Comparison of ENCODE assay signal across 21 cellular contexts in genomic region chr14:38175658-38176057, GRCh38. TPM values are rescaled to one million over a fixed set of nuclear protein-coding genes. Genes with fewer than 3 reads are reported as not detected.
DNase-seq lines count a peak whose midpoint lies in the region; ATAC-seq, FAIRE-seq and TF ChIP-seq lines count a peak whose summit lies in the region.
"Had no signal": no experiment of that assay in that cellular context is flagged by ENCODE, and none has a peak within 500 bp of the region (broad histone marks: within the 10 kb centered on the region; RNA-seq: fewer than 3 reads in every experiment).

No MANE protein-coding gene starts in this region.

- BruUV-seq in GM12878 (replicated peaks; lab: Mats Ljungman, UMichigan): no TSS peak

- intact Hi-C loops in GM12878 (cut with micrococcal nuclease; ENCODE audit: unreplicated experiment): loop anchor here (10.0 kb wide), 1 partner anchor 191 kb away; no protein-coding TSS in a partner anchor

- H3K9ac ChIP-seq in Karpas-422 (ENCODE audit: low read length) (no peak overlapping the region), GM12878 (ENCODE audit: control insufficient read depth, insufficient read depth, low read length) (no peak overlapping the region)
- H3K9ac ChIP-seq: GM23248 had no signal

- H3K27me3 ChIP-seq in Karpas-422 (ENCODE audit: low read length): no peaks in the 10 kb centered on the region
- H3K27me3 ChIP-seq in GM12878 (replicated peaks in 1 of 2; ENCODE audit: control insufficient read depth in 2 of 2, insufficient read depth in 2 of 2, low read length in 1 of 2): no peaks in the 10 kb centered on the region

- peak; percentile 52 for ATAC-seq in stimulated activated naive CD8-positive, alpha-beta T cell treated with anti-CD3 and anti-CD28 coated beads, Interleukin-15, amount 100 ng/mL, for 72 hours
- no peak for ATAC-seq in stimulated activated naive CD8-positive, alpha-beta T cell treated with anti-CD3 and anti-CD28 coated beads, Interleukin-15, Interleukin-2, amounts not matched to agents 100 U/mL and 50 U/mL, for 24 hours
- no peak for ATAC-seq in GM12878
- peak; percentile 74 for ATAC-seq in stimulated activated effector memory CD8-positive, alpha-beta T cell treated with anti-CD3 and anti-CD28 coated beads, Interleukin-12 subunit alpha, Interleukin-12 subunit beta, amount 100 ng/mL, for 72 hours
- no peak for ATAC-seq in activated naive CD8-positive, alpha-beta T cell treated with anti-CD3 and anti-CD28 coated beads, Interleukin-2, amount 50 U/mL, for 24 hours
- ATAC-seq: CD8-positive, alpha-beta T cell; HCT116 had no signal

- no peak for FAIRE-seq in GM12878 (lab: Jason Lieb, UNC)
- FAIRE-seq: G401.6, GM19239 had no signal

- H4K20me1 ChIP-seq in Karpas-422 (ENCODE audit: insufficient read depth, low read depth, low read length): no peaks in the 10 kb centered on the region
- no peaks in the 10 kb centered on the region for H4K20me1 ChIP-seq in GM12878 (ENCODE audit: control insufficient read depth, insufficient read depth)

- H3K36me3 ChIP-seq in Karpas-422 (ENCODE audit: insufficient read depth, low read length) (peaks cover 2% of the 10 kb centered on the region; the same call in 1 of the 2 replicates), GM12878 (ENCODE audit: control insufficient read depth in 2 of 2, insufficient read depth in 2 of 2, low read length in 1 of 2) (no peaks in the 10 kb centered on the region)

- TF ChIP-seq EP300 in GM12878 (IDR thresholded peaks at IDR 0.05; ENCODE audit: borderline replicate concordance in 1 of 2, control insufficient read depth in 1 of 2, low read depth in 2 of 2, low read length in 2 of 2): no peak

- 45% methylated on average over 2 of the region's 2 CpGs for WGBS in GM12878 (ENCODE audit: insufficient coverage, insufficient replicate concordance, low lambda C conversion rate, missing lambda C conversion rate)

- POLR2A ChIA-PET in GM12878 (lab: Charles Lee): no interaction called here

- DNase-seq in stimulated activated naive CD8-positive, alpha-beta T cell treated with anti-CD3 and anti-CD28 coated beads, Interleukin-15, amount 100 ng/mL, for 72 hours: no peak
- DNase-seq in stimulated activated naive CD8-positive, alpha-beta T cell treated with anti-CD3 and anti-CD28 coated beads, Interleukin-15, Interleukin-2, amounts not matched to agents 100 U/mL and 50 U/mL, for 24 hours: no peak
- DNase-seq in Karpas-422: no peak
- DNase-seq in GM12878 (ENCODE audit: low read depth, low spot score): no peak
- no peak for DNase-seq in stimulated activated effector memory CD8-positive, alpha-beta T cell treated with anti-CD3 and anti-CD28 coated beads, Interleukin-12 subunit alpha, Interleukin-12 subunit beta, amount 100 ng/mL, for 72 hours (ENCODE audit: low spot score in 2 of 2)
- no peak for DNase-seq in activated naive CD8-positive, alpha-beta T cell treated with anti-CD3 and anti-CD28 coated beads, Interleukin-2, amount 50 U/mL, for 24 hours
- no peak for DNase-seq in hippocampal formation (lab: John Stamatoyannopoulos, UW)
- DNase-seq in SHP77 treated with DMSO at 0.1 percent for 48 hours (lab: John Stamatoyannopoulos, UW): no peak
- DNase-seq: C1 segment of cervical spinal cord; Caco-2; CD4-positive, CD25-positive, alpha-beta regulatory T cell; CD8-positive, alpha-beta T cell; DMS153; DND-41; GM23248; H9 had no signal

- no peak overlapping the region for H3K27ac Mint-ChIP-seq in stimulated activated naive CD8-positive, alpha-beta T cell treated with anti-CD3 and anti-CD28 coated beads, Interleukin-15, amount 100 ng/mL, for 72 hours
- H3K27ac Mint-ChIP-seq in stimulated activated effector memory CD8-positive, alpha-beta T cell treated with anti-CD3 and anti-CD28 coated beads, Interleukin-12 subunit alpha, Interleukin-12 subunit beta, amount 100 ng/mL, for 72 hours: no peak overlapping the region
- H3K27ac Mint-ChIP-seq in activated naive CD8-positive, alpha-beta T cell treated with anti-CD3 and anti-CD28 coated beads, Interleukin-2, amount 50 U/mL, for 24 hours: no peak overlapping the region
- H3K27ac Mint-ChIP-seq: CD4-positive, CD25-positive, alpha-beta regulatory T cell; CD8-positive, alpha-beta T cell; H9 had no signal

- SMC1A ChIA-PET in GM12878 (lab: Charles Lee; ENCODE audit: uncharacterized antibody, unreplicated experiment): interaction anchor here (0.7 to 1.0 kb wide), 2 partner anchors 22 to 102 kb away, joined by 3 to 4 read pairs; no protein-coding TSS in a partner anchor

- in situ Hi-C loops in GM12878 (cut with MboI): no loop called here

- H3K79me2 ChIP-seq in Karpas-422 (ENCODE audit: low read length) (no peaks in the 10 kb centered on the region), GM12878 (ENCODE audit: control insufficient read depth, insufficient read depth, low read length) (no peaks in the 10 kb centered on the region)

- no peak for TF ChIP-seq RAD21 in GM12878 (IDR thresholded peaks at IDR 0.05; ENCODE audit: insufficient read depth, low read depth, low read length)

- H3K4me1 ChIP-seq in Karpas-422 (ENCODE audit: low read length) (peaks cover 3% of the 10 kb centered on the region; the same call in 1 of the 2 replicates), GM12878 (ENCODE audit: control insufficient read depth, insufficient read depth, low read length) (no peaks in the 10 kb centered on the region)
- H3K4me1 ChIP-seq: Caco-2 had no signal

- peaks cover 24 to 30% of the 10 kb centered on the region in 2 donors for H3K9me3 Mint-ChIP-seq in stimulated activated naive CD8-positive, alpha-beta T cell treated with anti-CD3 and anti-CD28 coated beads, Interleukin-15, amount 100 ng/mL, for 72 hours
- peaks cover 15% of the 10 kb centered on the region for H3K9me3 Mint-ChIP-seq in stimulated activated effector memory CD8-positive, alpha-beta T cell treated with anti-CD3 and anti-CD28 coated beads, Interleukin-12 subunit alpha, Interleukin-12 subunit beta, amount 100 ng/mL, for 72 hours
- H3K9me3 Mint-ChIP-seq in activated naive CD8-positive, alpha-beta T cell treated with anti-CD3 and anti-CD28 coated beads, Interleukin-2, amount 50 U/mL, for 24 hours: peaks cover 9% of the 10 kb centered on the region

- no peak overlapping the region for H3K4me3 Mint-ChIP-seq in stimulated activated naive CD8-positive, alpha-beta T cell treated with anti-CD3 and anti-CD28 coated beads, Interleukin-15, amount 100 ng/mL, for 72 hours
- no peak overlapping the region for H3K4me3 Mint-ChIP-seq in stimulated activated effector memory CD8-positive, alpha-beta T cell treated with anti-CD3 and anti-CD28 coated beads, Interleukin-12 subunit alpha, Interleukin-12 subunit beta, amount 100 ng/mL, for 72 hours
- H3K4me3 Mint-ChIP-seq in activated naive CD8-positive, alpha-beta T cell treated with anti-CD3 and anti-CD28 coated beads, Interleukin-2, amount 50 U/mL, for 24 hours: no peak overlapping the region
- H3K4me3 Mint-ChIP-seq: CD4-positive, CD25-positive, alpha-beta regulatory T cell; CD8-positive, alpha-beta T cell; H9 had no signal

- H3K4me1 Mint-ChIP-seq in stimulated activated naive CD8-positive, alpha-beta T cell treated with anti-CD3 and anti-CD28 coated beads, Interleukin-15, amount 100 ng/mL, for 72 hours: peaks cover 10% of the 10 kb centered on the region
- no peaks in the 10 kb centered on the region for H3K4me1 Mint-ChIP-seq in stimulated activated effector memory CD8-positive, alpha-beta T cell treated with anti-CD3 and anti-CD28 coated beads, Interleukin-12 subunit alpha, Interleukin-12 subunit beta, amount 100 ng/mL, for 72 hours
- no peaks in the 10 kb centered on the region for H3K4me1 Mint-ChIP-seq in activated naive CD8-positive, alpha-beta T cell treated with anti-CD3 and anti-CD28 coated beads, Interleukin-2, amount 50 U/mL, for 24 hours

- H3K36me3 Mint-ChIP-seq in stimulated activated effector memory CD8-positive, alpha-beta T cell treated with anti-CD3 and anti-CD28 coated beads, Interleukin-12 subunit alpha, Interleukin-12 subunit beta, amount 100 ng/mL, for 72 hours: no peaks in the 10 kb centered on the region
- H3K36me3 Mint-ChIP-seq in activated naive CD8-positive, alpha-beta T cell treated with anti-CD3 and anti-CD28 coated beads, Interleukin-2, amount 50 U/mL, for 24 hours (ENCODE audit: low read depth): no peaks in the 10 kb centered on the region
- H3K36me3 Mint-ChIP-seq: CD4-positive, CD25-positive, alpha-beta regulatory T cell; CD8-positive, alpha-beta T cell had no signal

- peaks cover 9% of the 10 kb centered on the region for H3K9me3 ChIP-seq in Karpas-422 (ENCODE audit: low read length)
- H3K9me3 ChIP-seq in GM12878 (replicated peaks; ENCODE audit: control insufficient read depth, insufficient read depth, low read length): no peaks in the 10 kb centered on the region
- H3K9me3 ChIP-seq: Caco-2 had no signal

- CTCF ChIA-PET in GM12878 (lab: Yijun Ruan, JAX): no interaction called here

- TF ChIP-seq CTCF in GM12878 (IDR thresholded peaks at IDR 0.05 in 2 of 3, conservative IDR thresholded peaks at IDR 0.05 in 1 of 3; ENCODE audit: control insufficient read depth in 2 of 3, extremely low read depth in 1 of 3, insufficient read depth in 1 of 3, low read depth in 3 of 3, low read length in 3 of 3): no peak

- no peaks in the 10 kb centered on the region for H3K27me3 Mint-ChIP-seq in stimulated activated naive CD8-positive, alpha-beta T cell treated with anti-CD3 and anti-CD28 coated beads, Interleukin-15, amount 100 ng/mL, for 72 hours
- H3K27me3 Mint-ChIP-seq in activated naive CD8-positive, alpha-beta T cell treated with anti-CD3 and anti-CD28 coated beads, Interleukin-2, amount 50 U/mL, for 24 hours: no peaks in the 10 kb centered on the region

- H3K9me2 ChIP-seq in Karpas-422 (replicated peaks; ENCODE audit: insufficient read depth, low read length): no peaks in the 10 kb centered on the region

- no peak overlapping the region for H3K4me3 ChIP-seq in Karpas-422 (ENCODE audit: low read length)
- no peak overlapping the region for H3K4me3 ChIP-seq in GM12878
- H3K4me3 ChIP-seq: GM23248 had no signal

- TF ChIP-seq POLR2A in GM12878 (IDR thresholded peaks at IDR 0.05; ENCODE audit: low read depth, low read length): no peak

- H3K27ac ChIP-seq in Karpas-422 (ENCODE audit: low read length): no peak overlapping the region
- no peak overlapping the region for H3K27ac ChIP-seq in GM12878 (ENCODE audit: control insufficient read depth, insufficient read depth)
- H3K27ac ChIP-seq: GM23248 had no signal

- H3K4me2 ChIP-seq in Karpas-422 (ENCODE audit: low read depth, low read length, poor library complexity, severe bottlenecking): no peak overlapping the region
- H3K4me2 ChIP-seq in GM12878 (ENCODE audit: control insufficient read depth, insufficient read depth): no peak overlapping the region

- peak overlapping the region; percentile 13; the same call in 1 of the 2 replicates for H2AFZ ChIP-seq in Karpas-422 (ENCODE audit: low read length)
- H2AFZ ChIP-seq in GM12878 (ENCODE audit: control insufficient read depth, low read depth, low read length): no peak overlapping the region
- H2AFZ ChIP-seq: GM23248 had no signal

- RAD21 ChIA-PET in GM12878 (lab: Charles Lee; ENCODE audit: unreplicated experiment): no interaction called here

RNA-seq across cellular contexts. Expression of gene SSTR1, which starts 32.0 kb away (rescaled TPM):
- not detected in 2 replicates for total RNA-seq in Karpas-422 (2014; rRNA removed; shearing (Covaris generic); ENCODE audit: low replicate concordance)
- total RNA-seq in GM12878 (2013; cell fraction: nucleolus; rRNA removed): not detected in 2 replicates
- not detected in 2 replicates for total RNA-seq in GM12878 (2014; rRNA removed)
- not detected in 2 replicates for total RNA-seq in GM12878 (2014; rRNA removed; fragmentation: Illumina TruSeq; extraction: Trizol)
- total RNA-seq in GM12878 (2021): 0.05 TPM in 1 of 2 replicates, not detected in the other
- polyA plus RNA-seq in GM12878 (2011; ENCODE audit: low read depth): not detected
- 0.01 and 0.06 TPM in 2 replicates for polyA plus RNA-seq in GM12878 (2011; rRNA removed)
- 0.02 and 0.03 TPM in 2 replicates for polyA plus RNA-seq in GM12878 (2011; cell fraction: cytosol; rRNA removed)
- 0.07 and 0.09 TPM in 2 replicates for polyA plus RNA-seq in GM12878 (2011; cell fraction: nucleus; rRNA removed)
- not detected in 2 replicates for polyA plus RNA-seq in GM12878 (2012)
- polyA plus RNA-seq in GM12878 (2014; fragmentation: Illumina TruSeq; extraction: Trizol): not detected in 2 replicates
- not detected for polyA plus RNA-seq in GM12878 (2014; fragmentation: Nextera tagmentation; extraction: Ambion mirVana)
- 0.05 TPM in 1 of 2 replicates, not detected in the other for polyA plus RNA-seq in GM12878 (2014; rRNA removed)
- not detected for polyA plus RNA-seq in GM12878 (2016; fragmentation: Nextera tagmentation; extraction: Ambion mirVana)
- 0.05 TPM in 1 of 2 replicates, not detected in the other for polyA minus RNA-seq in GM12878 (2011; rRNA and poly(A)+ RNA removed)
- polyA minus RNA-seq in GM12878 (2011; cell fraction: cytosol; rRNA and poly(A)+ RNA removed): 0.80 and 0.83 TPM in 2 replicates
- 0.12 and 0.19 TPM in 2 replicates for polyA minus RNA-seq in GM12878 (2011; cell fraction: nucleus; rRNA and poly(A)+ RNA removed)
- total RNA-seq: A172; CD4-positive, CD25-positive, alpha-beta regulatory T cell; CD8-positive, alpha-beta T cell; H4 had no signal
- polyA plus RNA-seq: CD4-positive, CD25-positive, alpha-beta regulatory T cell had no signal

Comparison
In these comparisons a context has a peak if more than half of its experiments do, and no peak if none do; other contexts are left out.
1. ATAC-seq: peak in stimulated activated naive CD8-positive, alpha-beta T cell treated with anti-CD3 and anti-CD28 coated beads, Interleukin-15, amount 100 ng/mL, for 72 hours (single experiment) and stimulated activated effector memory CD8-positive, alpha-beta T cell treated with anti-CD3 and anti-CD28 coated beads, Interleukin-12 subunit alpha, Interleukin-12 subunit beta, amount 100 ng/mL, for 72 hours (single experiment); none in stimulated activated naive CD8-positive, alpha-beta T cell treated with anti-CD3 and anti-CD28 coated beads, Interleukin-15, Interleukin-2, amounts not matched to agents 100 U/mL and 50 U/mL, for 24 hours (single experiment), GM12878 (single experiment) and activated naive CD8-positive, alpha-beta T cell treated with anti-CD3 and anti-CD28 coated beads, Interleukin-2, amount 50 U/mL, for 24 hours (single experiment).